ENCODE assay signal across 21 cellular contexts in genomic region chr5:69416699-69417098, GRCh38. TPM values are rescaled to one million over a fixed set of nuclear protein-coding genes. Genes with fewer than 3 reads are reported as not detected.
DNase-seq lines count a peak whose midpoint lies in the region; ATAC-seq, FAIRE-seq and TF ChIP-seq lines count a peak whose summit lies in the region.
"Had no signal": no experiment of that assay in that cellular context is flagged by ENCODE, and none has a peak within 500 bp of the region (broad histone marks: within the 10 kb centered on the region; RNA-seq: fewer than 3 reads in every experiment).

No MANE protein-coding gene starts in this region.

- H3K9me3 ChIP-seq in pancreas: no peaks in the 10 kb centered on the region
- H3K9me3 ChIP-seq: adrenal gland, gastroesophageal sphincter, neutrophil, suprapubic skin had no signal

- peak overlapping the region in 3 of 4 donors; percentile 86 to 91 (median 90) for H3K27ac ChIP-seq in pancreas
- H3K27ac ChIP-seq: adrenal gland, gastroesophageal sphincter, neutrophil, suprapubic skin had no signal

- H3K4me1 ChIP-seq in pancreas: peaks cover 0 to 18% (median 4%) of the 10 kb centered on the region in 3 donors
- H3K4me1 ChIP-seq: adrenal gland, suprapubic skin had no signal

- H3K36me3 ChIP-seq in pancreas: peaks cover 0 to 14% (median 0%) of the 10 kb centered on the region in 3 donors

- no peaks in the 10 kb centered on the region for H3K27me3 ChIP-seq in pancreas
- H3K27me3 ChIP-seq: adrenal gland, gastroesophageal sphincter, suprapubic skin had no signal

- intact Hi-C loops in pancreas (cut with DNase I): loop anchor here in 1 of 3 donors (5.0 kb wide), 1 partner anchor 36 kb away; no protein-coding TSS in a partner anchor

- peak overlapping the region; percentile 82 for H3K4me3 ChIP-seq in LNCaP clone FGC (ENCODE audit: low read depth, low read length)
- H3K4me3 ChIP-seq in epithelial cell of esophagus (ENCODE audit: low read length): peak overlapping the region; percentile 82
- peak overlapping the region in 3 of 4 donors; percentile 59 to 66 (median 60) for H3K4me3 ChIP-seq in pancreas
- H3K4me3 ChIP-seq: adrenal gland, gastroesophageal sphincter had no signal

- no peak for ATAC-seq in pancreas
- ATAC-seq: gastroesophageal sphincter had no signal

- TF ChIP-seq CTCF in LNCaP clone FGC (IDR thresholded peaks at IDR 0.05; ENCODE audit: control insufficient read depth, extremely low read depth, insufficient read depth) (no peak), epithelial cell of esophagus (IDR thresholded peaks at IDR 0.05; ENCODE audit: insufficient read depth, low read depth, low read length, missing control alignments) (no peak), pancreas (IDR thresholded peaks at IDR 0.05) (no peak)

- FAIRE-seq in pancreas (lab: Jason Lieb, UNC): no peak
- FAIRE-seq: endometrium, G401.6 had no signal

- DNase-seq in DMS153 (lab: John Stamatoyannopoulos, UW) (peak; percentile 1), DMS153 treated with DMSO at 0.1 percent for 48 hours (lab: John Stamatoyannopoulos, UW; ENCODE audit: unreplicated experiment) (no peak), LNCaP clone FGC (ENCODE audit: low read depth) (no peak), epithelial cell of esophagus (ENCODE audit: low read depth) (peak; percentile 64), pancreas (no peak), UCSD-AML1 (lab: John Stamatoyannopoulos, UW; ENCODE audit: unreplicated experiment) (no peak), RKO (ENCODE audit: low spot score) (no peak), activated gamma-delta T cell (lab: John Stamatoyannopoulos, UW) (no peak)
- DNase-seq: 8988T; activated CD4-positive, alpha-beta T cell treated with anti-CD3 and anti-CD28 coated beads, Interleukin-2, amount 50 U/mL, for 4 hours; adrenal gland; C1 segment of cervical spinal cord; mesenchymal stem cell; MV-4-11; stimulated activated CD4-positive, alpha-beta T cell treated with anti-CD3 and anti-CD28 coated beads, Interleukin-1b, Interleukin-23, amount 100 ng/mL, for 48 hours; T1000 had no signal

RNA-seq across cellular contexts. Expression of gene MARVELD2, which starts 1.8 kb away (rescaled TPM):
- total RNA-seq in pancreas: 10 to 100 TPM; 15.5 to 34.7 (median 21.0) TPM
- polyA plus RNA-seq in pancreas: 1 to 10 TPM; 4.0 to 5.6 TPM

RNA-seq across cellular contexts. Expression of gene RAD17, which starts 47.1 kb away (rescaled TPM):
- 10 to 100 TPM in 5 of 6 donors, 1 to 10 TPM in 1; 8.0 to 15.3 (median 11.3) TPM for total RNA-seq in pancreas
- polyA plus RNA-seq in pancreas: 10 to 100 TPM in 1 of 2 donors, 1 to 10 TPM in 1; 9.5 to 16.8 TPM

RNA-seq across cellular contexts. Expression of gene AK6, which starts 47.4 kb away (rescaled TPM):
- total RNA-seq in pancreas: 10 to 100 TPM in 4 of 6 donors, 1 to 10 TPM in 2; 8.4 to 16.3 (median 13.0) TPM
- 10 to 100 TPM; 27.3 to 28.5 TPM for polyA plus RNA-seq in pancreas

RNA-seq across cellular contexts. Expression of gene TAF9, which starts 47.4 kb away (rescaled TPM):
- 10 to 100 TPM; 15.6 to 28.9 (median 24.0) TPM for total RNA-seq in pancreas
- polyA plus RNA-seq in pancreas: 10 to 100 TPM; 25.2 to 34.8 TPM

Comparison
In these comparisons a context has a peak if more than half of its experiments do, and no peak if none do; other contexts are left out.
1. DNase-seq: peak in DMS153 (single experiment) and epithelial cell of esophagus (single experiment); none in DMS153 treated with DMSO at 0.1 percent for 48 hours (single experiment), LNCaP clone FGC (single experiment), pancreas (0 of 6), UCSD-AML1 (single experiment), RKO (single experiment) and activated gamma-delta T cell (single experiment).
2. Peak in every context shown above with its lines, with median percentiles within 50 percentile points of each other: H3K4me3 ChIP-seq.